Comparison of ENCODE assay signal across 1 cellular context in the genomic region with DNA sequence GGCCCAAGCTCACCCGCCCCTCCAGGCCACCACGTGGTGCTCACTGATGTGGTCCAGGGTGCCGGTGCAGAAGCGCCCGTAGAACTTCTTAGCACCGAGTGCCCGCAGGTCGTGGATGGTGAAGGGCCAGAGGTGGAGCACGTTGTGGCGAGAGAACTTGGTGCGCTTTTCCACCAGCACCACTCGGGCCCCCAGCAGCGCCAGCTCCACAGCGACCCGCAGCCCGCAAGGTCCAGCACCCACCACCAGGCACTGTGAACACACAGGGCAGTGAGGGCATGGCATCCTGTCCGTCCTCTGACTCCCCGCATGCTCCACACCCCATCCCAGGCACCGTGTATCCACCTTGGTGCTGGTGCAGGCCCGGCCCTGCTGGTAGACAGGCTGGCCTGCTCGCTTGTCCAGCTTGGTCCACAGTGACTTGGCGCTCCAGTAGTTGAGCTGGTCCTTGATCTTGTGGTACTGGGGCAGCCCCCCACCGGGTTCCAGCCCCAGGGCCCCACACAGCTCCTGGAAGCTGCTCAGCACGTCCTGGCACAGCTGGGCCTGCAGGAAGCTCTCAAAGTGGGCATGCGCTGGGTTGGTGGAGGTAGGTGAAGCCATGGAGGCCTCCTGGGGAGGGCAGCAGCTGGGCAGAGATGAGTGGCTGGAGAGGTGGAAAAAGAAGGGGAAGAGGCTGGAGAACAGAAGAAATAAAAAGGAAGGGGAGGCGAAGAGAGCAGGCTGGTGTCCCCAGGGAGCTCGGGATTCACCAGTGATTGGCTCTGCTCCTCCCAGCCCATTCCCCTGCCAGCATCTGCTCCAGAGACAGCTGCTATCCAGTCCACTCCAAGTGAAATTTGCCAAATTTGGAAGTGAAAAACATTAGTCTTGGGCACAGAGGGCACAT.
TF ChIP-seq lines count a peak whose summit lies in the region.

No MANE protein-coding gene starts in this region.

TF ChIP-seq in GM12878, 131 proteins besides CTCF, POLR2A, EP300 and RAD21:
- TF ChIP-seq IKZF1 (conservative IDR thresholded peaks at IDR 0.05) (peak; percentile 13; the same call in 1 of the 2 replicates), EZH2 (IDR thresholded peaks at IDR 0.05; ENCODE audit: borderline replicate concordance, control insufficient read depth, low read depth, low read length) (no peak), HDGF (IDR thresholded peaks at IDR 0.05) (peak; percentile 37; the same call in 1 of the 2 replicates)
